In genomic region chr1:153305682-153306081, GRCh38 we compare ENCODE assay signal across 19 cellular contexts. TPM values are rescaled to one million over a fixed set of nuclear protein-coding genes. Genes with fewer than 3 reads are reported as not detected.
A peak's percentile ranks its signal among the peaks of the same experiment; 100 is the strongest.
DNase-seq lines count a peak whose midpoint lies in the region; ATAC-seq and TF ChIP-seq lines count a peak whose summit lies in the region.
"Had no signal": no experiment of that assay in that cellular context is flagged by ENCODE, and none has a peak within 500 bp of the region (broad histone marks: within the 10 kb centered on the region; RNA-seq: fewer than 3 reads in every experiment).

No MANE protein-coding gene starts in this region.

- no peaks in the 10 kb centered on the region; a peak in 1 of 22 replicates for H3K9me3 ChIP-seq in BLaER1 treated with 17β-estradiol and CSF1 and Interleukin-3, amounts not matched to agents 10 nM and 100 nM (replicated peaks in 1 of 11)
- no peaks in the 10 kb centered on the region for H3K9me3 ChIP-seq in esophagus muscularis mucosa
- H3K9me3 ChIP-seq: BE2C, Caco-2 had no signal

- TF ChIP-seq CTCF in esophagus muscularis mucosa (IDR thresholded peaks at IDR 0.05): no peak

- H3K9ac ChIP-seq in BLaER1 treated with 17β-estradiol and CSF1 and Interleukin-3, amounts not matched to agents 10 nM and 100 nM: 0 out of 22 replicates have a peak overlapping the region, but pooled peaks of 1 of the 11 experiments have one; percentile 30

- intact Hi-C loops in esophagus muscularis mucosa (cut with DNase I): no loop called here

- TF ChIP-seq POLR2A in esophagus muscularis mucosa (IDR thresholded peaks at IDR 0.05; ENCODE audit: low read depth): no peak

- H3K27ac ChIP-seq in BLaER1 treated with 17β-estradiol and CSF1 and Interleukin-3, amounts not matched to agents 10 nM and 100 nM: no peak overlapping the region
- H3K27ac ChIP-seq in esophagus muscularis mucosa (replicated peaks in 1 of 4): no peak overlapping the region

- no peak for ATAC-seq in GM18520 (IDR thresholded peaks at IDR 0.05; ENCODE audit: unreplicated experiment)
- no peak for ATAC-seq in GM21526 (IDR thresholded peaks at IDR 0.05; ENCODE audit: low FRiP score, unreplicated experiment)

- 81% methylated on average over 6 of the region's 6 CpGs for WGBS in esophagus muscularis mucosa

- H3K4me2 ChIP-seq in BLaER1 treated with 17β-estradiol and CSF1 and Interleukin-3, amounts not matched to agents 10 nM and 100 nM: peak overlapping the region; percentile 74 to 93 (median 86)

- DNase-seq in H7 (peak; percentile 1), esophagus muscularis mucosa (ENCODE audit: extremely low spot score) (peak; percentile 72), NCI-H345 treated with DMSO at 0.1 percent for 48 hours (lab: John Stamatoyannopoulos, UW; ENCODE audit: unreplicated experiment) (no peak)
- DNase-seq in activated CD4-positive, alpha-beta T cell treated with anti-CD3 and anti-CD28 coated beads, Interleukin-2, amount 50 U/mL, for 4 hours: no peak
- DNase-seq: 8988T; ACHN; BE2C; C1 segment of cervical spinal cord; Caco-2; Calu3; CD4-positive, alpha-beta memory T cell; CD4-positive, CD25-positive, alpha-beta regulatory T cell; CD8-positive, alpha-beta memory T cell; DMS79 treated with DMSO at 0.1 percent for 48 hours; GF-D8 had no signal

- TF ChIP-seq EP300 in esophagus muscularis mucosa (IDR thresholded peaks at IDR 0.05): no peak

- H4K20me1 ChIP-seq in BLaER1 treated with 17β-estradiol and CSF1 and Interleukin-3, amounts not matched to agents 10 nM and 100 nM: no peaks in the 10 kb centered on the region

- H3K36me3 ChIP-seq in BLaER1 treated with 17β-estradiol and CSF1 and Interleukin-3, amounts not matched to agents 10 nM and 100 nM: no peaks in the 10 kb centered on the region
- H3K36me3 ChIP-seq in H7 (replicated peaks; ENCODE audit: control insufficient read depth, insufficient read depth, low read length) (no peaks in the 10 kb centered on the region), esophagus muscularis mucosa (no peaks in the 10 kb centered on the region)
- H3K36me3 ChIP-seq: BE2C had no signal

- H3K4me1 ChIP-seq in BLaER1 treated with 17β-estradiol and CSF1 and Interleukin-3, amounts not matched to agents 10 nM and 100 nM: peaks cover 29 to 43% (median 41%) of the 10 kb centered on the region in 10 experiments
- no peaks in the 10 kb centered on the region for H3K4me1 ChIP-seq in esophagus muscularis mucosa
- H3K4me1 ChIP-seq: BE2C, Caco-2 had no signal

- H3K4me3 ChIP-seq in BLaER1 treated with 17β-estradiol and CSF1 and Interleukin-3, amounts not matched to agents 10 nM and 100 nM: no peak overlapping the region
- no peak overlapping the region for H3K4me3 ChIP-seq in H7 (ENCODE audit: insufficient read depth, low read depth, low read length)
- no peak overlapping the region for H3K4me3 ChIP-seq in esophagus muscularis mucosa

- no peaks in the 10 kb centered on the region for H3K27me3 ChIP-seq in BLaER1 treated with 17β-estradiol and CSF1 and Interleukin-3, amounts not matched to agents 10 nM and 100 nM
- H3K27me3 ChIP-seq in H7 (ENCODE audit: control insufficient read depth, insufficient read depth, low read length) (no peaks in the 10 kb centered on the region), esophagus muscularis mucosa (peaks cover 0 to 24% (median 0%) of the 10 kb centered on the region in 4 donors)

RNA-seq across cellular contexts. Expression of gene PGLYRP3, which starts 7.1 kb away (rescaled TPM):
- not detected in 2 replicates for total RNA-seq in H7 (2014; rRNA removed; shearing (Covaris generic))
- total RNA-seq in esophagus muscularis mucosa: not detected
- total RNA-seq: A673; Caco-2; Calu3; CD4-positive, alpha-beta memory T cell; CD4-positive, CD25-positive, alpha-beta regulatory T cell; CD8-positive, alpha-beta memory T cell had no signal

RNA-seq across cellular contexts. Expression of gene PGLYRP4, which starts 43.0 kb away (rescaled TPM):
- not detected in 2 replicates for total RNA-seq in H7 (2014; rRNA removed; shearing (Covaris generic))
- not detected for total RNA-seq in esophagus muscularis mucosa
- total RNA-seq: A673; Caco-2; CD4-positive, alpha-beta memory T cell; CD8-positive, alpha-beta memory T cell had no signal

RNA-seq across cellular contexts. Expression of gene LORICRIN, which starts 46.2 kb away (rescaled TPM):
- not detected in 2 replicates for total RNA-seq in H7 (2014; rRNA removed; shearing (Covaris generic))
- total RNA-seq in esophagus muscularis mucosa: not detected
- total RNA-seq: A673; Caco-2; Calu3; CD4-positive, alpha-beta memory T cell; CD4-positive, CD25-positive, alpha-beta regulatory T cell; CD8-positive, alpha-beta memory T cell had no signal

RNA-seq across cellular contexts. Expression of gene S100A9, which starts 52.0 kb away (rescaled TPM):
- total RNA-seq in H7 (2014; rRNA removed; shearing (Covaris generic)): not detected in 2 replicates
- 100 to 1,000 TPM in 2 of 4 donors, 10 to 100 TPM in 2; 61.2 to 845 (median 119) TPM for total RNA-seq in esophagus muscularis mucosa
- total RNA-seq: A673; Caco-2; CD4-positive, CD25-positive, alpha-beta regulatory T cell had no signal

Comparison
In these comparisons a context has a peak if more than half of its experiments do, and no peak if none do; other contexts are left out.
1. DNase-seq: peak in H7 (single experiment) and esophagus muscularis mucosa (single experiment); none in NCI-H345 treated with DMSO at 0.1 percent for 48 hours (single experiment) and activated CD4-positive, alpha-beta T cell treated with anti-CD3 and anti-CD28 coated beads, Interleukin-2, amount 50 U/mL, for 4 hours (0 of 2).